ENCODE assay signal across 8 cellular contexts in genomic region chr13:40790232-40790631, GRCh38. TPM values are rescaled to one million over a fixed set of nuclear protein-coding genes. Genes with fewer than 3 reads are reported as not detected.
DNase-seq lines count a peak whose midpoint lies in the region; ATAC-seq and TF ChIP-seq lines count a peak whose summit lies in the region.

No MANE protein-coding gene starts in this region.

- H3K27me3 ChIP-seq in heart left ventricle: no peaks in the 10 kb centered on the region
- no peaks in the 10 kb centered on the region for H3K27me3 ChIP-seq in adipocyte (replicated peaks; ENCODE audit: control insufficient read depth, insufficient read depth, low read length)
- no peaks in the 10 kb centered on the region for H3K27me3 ChIP-seq in right lobe of liver

- TF ChIP-seq CTCF in heart left ventricle (IDR thresholded peaks at IDR 0.05) (no peak), right lobe of liver (IDR thresholded peaks at IDR 0.05) (no peak)

- no peak for TF ChIP-seq POLR2A in heart left ventricle (IDR thresholded peaks at IDR 0.05)
- no peak for TF ChIP-seq POLR2A in right lobe of liver (IDR thresholded peaks at IDR 0.05)

- peak overlapping the region; percentile 91 for H3K9ac ChIP-seq in adipocyte (ENCODE audit: low read length)

- H3K9me3 ChIP-seq in heart left ventricle (no peaks in the 10 kb centered on the region), adipocyte (ENCODE audit: control insufficient read depth, low read length) (no peaks in the 10 kb centered on the region), right lobe of liver (no peaks in the 10 kb centered on the region)

- H3K4me1 ChIP-seq in heart left ventricle (peaks cover 0 to 15% (median 8%) of the 10 kb centered on the region in 12 donors), adipocyte (ENCODE audit: control insufficient read depth, insufficient read depth, low read length) (peaks cover 15% of the 10 kb centered on the region), right lobe of liver (peaks cover 0 to 49% (median 18%) of the 10 kb centered on the region in 4 donors), urinary bladder (ENCODE audit: insufficient read depth) (no peaks in the 10 kb centered on the region)

- H3K27ac ChIP-seq in heart left ventricle (peak overlapping the region in 11 of 12 donors; percentile 65 to 89 (median 81)), right lobe of liver (peak overlapping the region; percentile 94 to 100 (median 100)), urinary bladder (ENCODE audit: low read depth) (peak overlapping the region; percentile 68)

- DNase-seq in heart left ventricle (no peak), Right ventricle myocardium inferior (ENCODE audit: missing footprints) (no peak), adipocyte (ENCODE audit: low read depth) (no peak), right lobe of liver (no peak), NCI-H1694 treated with DMSO at 0.1 percent for 48 hours (lab: John Stamatoyannopoulos, UW) (no peak)
- DNase-seq in stimulated activated CD4-positive, alpha-beta T cell treated with anti-CD3 and anti-CD28 coated beads, Interleukin-1b, Interleukin-23, amount 100 ng/mL, for 48 hours: no peak
- DNase-seq in effector CD4-positive, alpha-beta T cell: no peak

- WGBS in heart left ventricle, 4 donors: 60 to 63% (median 62%) methylated on average over 6 of the region's 6 CpGs
- WGBS in right lobe of liver (ENCODE audit: insufficient coverage, low coverage, low lambda C conversion rate, missing lambda C conversion rate): 19% methylated on average over 5 of the region's 6 CpGs
- 36% methylated on average over 6 of the region's 6 CpGs for WGBS in urinary bladder

- peak overlapping the region; percentile 54 to 95 (median 68) for H3K4me3 ChIP-seq in heart left ventricle
- peak overlapping the region; percentile 85 for H3K4me3 ChIP-seq in adipocyte (ENCODE audit: low read length)
- H3K4me3 ChIP-seq in right lobe of liver: peak overlapping the region; percentile 64 to 69 (median 66)
- peak overlapping the region; percentile 77 for H3K4me3 ChIP-seq in urinary bladder (ENCODE audit: low read depth, low read length)

- intact Hi-C loops in heart left ventricle (cut with DNase I) (no loop called here), Right ventricle myocardium inferior (cut with DNase I) (no loop called here), right lobe of liver (cut with DNase I) (no loop called here)

- H3K36me3 ChIP-seq in heart left ventricle: peaks cover 0 to 11% (median 3%) of the 10 kb centered on the region in 9 donors
- peaks cover 3% of the 10 kb centered on the region for H3K36me3 ChIP-seq in adipocyte (ENCODE audit: control insufficient read depth, insufficient read depth, low read length, severe bottlenecking)
- peaks cover 0 to 10% (median 0%) of the 10 kb centered on the region in 4 donors for H3K36me3 ChIP-seq in right lobe of liver
- H3K36me3 ChIP-seq in urinary bladder (ENCODE audit: insufficient read depth): no peaks in the 10 kb centered on the region

- ATAC-seq in heart left ventricle: no peak
- no peak for ATAC-seq in Right ventricle myocardium inferior
- no peak for ATAC-seq in right lobe of liver

RNA-seq across cellular contexts. Expression of gene SLC25A15, which starts 0.8 kb away (rescaled TPM):
- total RNA-seq in heart left ventricle (10 to 100 TPM in 1 of 9 donors, 1 to 10 TPM in 8; 3.7 to 10.4 (median 5.1) TPM), Right ventricle myocardium inferior (4.8 TPM), right lobe of liver (100 to 1,000 TPM in 1 of 6 experiments, 10 to 100 TPM in 5; 28.0 to 168 (median 79.9) TPM), urinary bladder (11.8 TPM)
- polyA plus RNA-seq in heart left ventricle (10 to 100 TPM in 1 of 2 donors, under 1 TPM in 1; 0.84 to 10.4 TPM), urinary bladder (4.1 TPM)

RNA-seq across cellular contexts. Expression of gene MRPS31, which starts 19.2 kb away (rescaled TPM):
- total RNA-seq in heart left ventricle (10 to 100 TPM; 21.9 to 33.1 (median 27.1) TPM), Right ventricle myocardium inferior (30.0 TPM), right lobe of liver (10 to 100 TPM; 13.6 to 24.3 (median 20.0) TPM), urinary bladder (42.9 TPM)
- polyA plus RNA-seq in heart left ventricle (10 to 100 TPM; 40.6 to 62.7 TPM), urinary bladder (22.8 TPM)
